In genomic region chr2:209696836-209697711, GRCh38 we compare ENCODE assay signal across 11 cellular contexts.
DNase-seq lines count a peak whose midpoint lies in the region; ATAC-seq, FAIRE-seq and TF ChIP-seq lines count a peak whose summit lies in the region.
"Had no signal": no experiment of that assay in that cellular context is flagged by ENCODE, and none has a peak within 500 bp of the region (broad histone marks: within the 10 kb centered on the region; RNA-seq: fewer than 3 reads in every experiment).

No MANE protein-coding gene starts in this region.

- DNase-seq in GM12892 (ENCODE audit: insufficient read length) (no peak), NCI-H2227 treated with DMSO at 0.1 percent for 48 hours (lab: John Stamatoyannopoulos, UW) (peak; percentile 34), Caco-2 (no peak), RWPE1 (ENCODE audit: low spot score) (no peak), HT-29 (ENCODE audit: low spot score) (no peak), NCI-H446 treated with DMSO at 0.1 percent for 48 hours (lab: John Stamatoyannopoulos, UW) (no peak)
- DNase-seq: CD4-positive, alpha-beta memory T cell; NCI-H1417 treated with DMSO at 0.1 percent for 48 hours had no signal

- peak; percentile 69 for FAIRE-seq in GM12892 (lab: Jason Lieb, UNC)

- peak; percentile 68 for ATAC-seq in GM19438 (IDR thresholded peaks at IDR 0.05; ENCODE audit: low read depth, unreplicated experiment)
- peak; percentile 72 for ATAC-seq in HG02970 (IDR thresholded peaks at IDR 0.05; ENCODE audit: low FRiP score, unreplicated experiment)

- POLR2A ChIA-PET in Caco-2 (lab: Charles Lee) (no interaction called here), RWPE1 (lab: Yijun Ruan, JAX; ENCODE audit: low non-redundant PET) (no interaction called here)

- no peak overlapping the region for H3K27ac Mint-ChIP-seq in Caco-2 (ENCODE audit: unreplicated experiment)
- H3K27ac Mint-ChIP-seq: CD4-positive, alpha-beta memory T cell had no signal

- intact Hi-C loops in Caco-2 (cut with micrococcal nuclease; ENCODE audit: unreplicated experiment): no loop called here

- CTCF ChIA-PET in Caco-2 (lab: Charles Lee): no interaction called here
- CTCF ChIA-PET in RWPE1 (lab: Yijun Ruan, JAX): no interaction called here

- H3K4me1 Mint-ChIP-seq in Caco-2 (ENCODE audit: low read depth, unreplicated experiment): no peaks in the 10 kb centered on the region

- H3K4me3 ChIP-seq in Caco-2 (ENCODE audit: low read depth, low read length): no peak overlapping the region
- H3K4me3 ChIP-seq: SJSA1 had no signal

- no TSS peak for BruUV-seq in Caco-2 (replicated peaks; lab: Mats Ljungman, UMichigan)

- H3K4me3 Mint-ChIP-seq in Caco-2 (ENCODE audit: unreplicated experiment): no peak overlapping the region
- H3K4me3 Mint-ChIP-seq: CD4-positive, alpha-beta memory T cell had no signal

- TF ChIP-seq POLR2A in GM12892 (IDR thresholded peaks at IDR 0.05; ENCODE audit: low read depth, low read length): no peak

- H3K36me3 ChIP-seq in Caco-2 (ENCODE audit: control insufficient read depth, insufficient read depth, low read length): no peaks in the 10 kb centered on the region
- H3K36me3 ChIP-seq: SJSA1 had no signal

- H3K36me3 Mint-ChIP-seq in Caco-2 (ENCODE audit: insufficient read depth, unreplicated experiment): no peaks in the 10 kb centered on the region
- H3K36me3 Mint-ChIP-seq: CD4-positive, alpha-beta memory T cell had no signal

- no peaks in the 10 kb centered on the region for H3K9me3 ChIP-seq in Caco-2

- H3K9me3 Mint-ChIP-seq in Caco-2 (ENCODE audit: unreplicated experiment): no peaks in the 10 kb centered on the region

- H3K27me3 Mint-ChIP-seq in Caco-2 (ENCODE audit: insufficient read depth, unreplicated experiment): peaks cover 30% of the 10 kb centered on the region
- H3K27me3 Mint-ChIP-seq: CD4-positive, alpha-beta memory T cell had no signal

- H3K27me3 ChIP-seq in Caco-2 (replicated peaks; ENCODE audit: control insufficient read depth, insufficient read depth, low read length): no peaks in the 10 kb centered on the region
- H3K27me3 ChIP-seq: SJSA1 had no signal

- TF ChIP-seq CTCF in Caco-2 (IDR thresholded peaks at IDR 0.05; ENCODE audit: insufficient read depth in 1 of 2, low read depth in 1 of 2, low read length in 1 of 2, severe bottlenecking in 1 of 2, unreplicated experiment in 1 of 2) (no peak), RWPE1 (conservative IDR thresholded peaks at IDR 0.05; ENCODE audit: low read depth) (no peak)

- no peak overlapping the region for H3K27ac ChIP-seq in RWPE1
- H3K27ac ChIP-seq: SJSA1 had no signal

- H3K4me1 ChIP-seq in Caco-2: no peaks in the 10 kb centered on the region
- H3K4me1 ChIP-seq: SJSA1 had no signal
